In genomic region chr7:101094376-101094775, GRCh38 we compare ENCODE assay signal across 17 cellular contexts. TPM values are rescaled to one million over a fixed set of nuclear protein-coding genes. Genes with fewer than 3 reads are reported as not detected.
A peak's percentile ranks its signal among the peaks of the same experiment; 100 is the strongest.
DNase-seq lines count a peak whose midpoint lies in the region; ATAC-seq and TF ChIP-seq lines count a peak whose summit lies in the region.
"Had no signal": no experiment of that assay in that cellular context is flagged by ENCODE, and none has a peak within 500 bp of the region (broad histone marks: within the 10 kb centered on the region; RNA-seq: fewer than 3 reads in every experiment).

No MANE protein-coding gene starts in this region.

- H3K9me3 ChIP-seq in HUES48 (ENCODE audit: control insufficient read depth, insufficient read depth, low read length): no peaks in the 10 kb centered on the region
- H3K9me3 ChIP-seq in ascending aorta: no peaks in the 10 kb centered on the region
- no peaks in the 10 kb centered on the region for H3K9me3 ChIP-seq in tibial artery
- H3K9me3 ChIP-seq: BE2C, heart left ventricle, left lung, mucosa of descending colon, stomach had no signal

- ATAC-seq in left lobe of liver: peak; percentile 7

- intact Hi-C loops in ascending aorta (cut with DNase I) (loop anchor here (1.0 kb wide), 1 partner anchor 44 kb away; no protein-coding TSS in a partner anchor), tibial artery (cut with DNase I; ENCODE audit: low total_unique reads) (loop anchor here (2.0 kb wide), 1 partner anchor 44 kb away; no protein-coding TSS in a partner anchor)

- H3K9ac ChIP-seq in HUES48 (ENCODE audit: low read depth, low read length): no peak overlapping the region

- no peaks in the 10 kb centered on the region for H3K36me3 ChIP-seq in HUES48 (ENCODE audit: control insufficient read depth, insufficient read depth, low read length)
- peaks cover 14 to 22% of the 10 kb centered on the region in 2 donors for H3K36me3 ChIP-seq in ascending aorta
- peaks cover 3 to 28% (median 19%) of the 10 kb centered on the region in 3 donors for H3K36me3 ChIP-seq in tibial artery
- H3K36me3 ChIP-seq: BE2C had no signal

- H3K4me1 ChIP-seq in HUES48 (ENCODE audit: control insufficient read depth, insufficient read depth, low read length) (peaks cover 1% of the 10 kb centered on the region; the same call in 1 of the 2 replicates), ascending aorta (peaks cover 7 to 19% of the 10 kb centered on the region in 2 donors), tibial artery (peaks cover 0 to 33% (median 24%) of the 10 kb centered on the region in 4 donors)

- TF ChIP-seq CTCF in ascending aorta (IDR thresholded peaks at IDR 0.05) (no peak), tibial artery (IDR thresholded peaks at IDR 0.05) (no peak)

- H3K27ac ChIP-seq in HUES48 (ENCODE audit: low read depth, low read length): peak overlapping the region; percentile 27
- H3K27ac ChIP-seq in ascending aorta: peak overlapping the region; percentile 19 to 48
- peak overlapping the region; percentile 37 to 48 for H3K27ac ChIP-seq in tibial artery
- H3K27ac ChIP-seq: left lung, stomach had no signal

- H3K4me3 ChIP-seq in HUES48 (ENCODE audit: low read depth, low read length) (no peak overlapping the region), ascending aorta (no peak overlapping the region), tibial artery (no peak overlapping the region)
- H3K4me3 ChIP-seq: heart left ventricle, left lung, mucosa of descending colon, stomach had no signal

- DNase-seq in ascending aorta (ENCODE audit: low spot score in 2 of 2): no peak
- DNase-seq in left lobe of liver (ENCODE audit: low spot score): no peak
- no peak for DNase-seq in tibial artery
- no peak for DNase-seq in A172 (ENCODE audit: low spot score)
- no peak for DNase-seq in COLO668 (lab: John Stamatoyannopoulos, UW; ENCODE audit: unreplicated experiment)
- DNase-seq in inferior parietal cortex (ENCODE audit: extremely low spot score): no peak
- DNase-seq: COR-L47; effector memory CD4-positive, alpha-beta T cell; MM.1S; NCI-H2171; stimulated activated CD4-positive, alpha-beta T cell treated with anti-CD3 and anti-CD28 coated beads, Interleukin-4, amount 100 ng/mL, for 4 hours had no signal

- H3K27me3 ChIP-seq in HUES48 (ENCODE audit: control insufficient read depth, insufficient read depth, low read length) (no peaks in the 10 kb centered on the region), ascending aorta (no peaks in the 10 kb centered on the region), tibial artery (no peaks in the 10 kb centered on the region)
- H3K27me3 ChIP-seq: BE2C, heart left ventricle, left lung, stomach had no signal

RNA-seq across cellular contexts. Expression of gene TRIM56, which starts 9.1 kb away (rescaled TPM):
- total RNA-seq in ascending aorta (29.6 TPM), left lobe of liver (23.5 TPM)
- 9.4 and 13.4 TPM in 2 replicates for total RNA-seq in A172 (2014; rRNA removed; shearing (Covaris generic))

RNA-seq across cellular contexts. Expression of gene SERPINE1, which starts 32.5 kb away (rescaled TPM):
- 1,267 TPM for total RNA-seq in ascending aorta
- 27.5 TPM for total RNA-seq in left lobe of liver
- 463 and 480 TPM in 2 replicates for total RNA-seq in A172 (2014; rRNA removed; shearing (Covaris generic))

RNA-seq across cellular contexts. Expression of gene AP1S1, which starts 59.9 kb away (rescaled TPM):
- total RNA-seq in ascending aorta (77.4 TPM), left lobe of liver (26.8 TPM)
- 332 and 409 TPM in 2 replicates for total RNA-seq in A172 (2014; rRNA removed; shearing (Covaris generic))

Comparison
In these comparisons a context has a peak if more than half of its experiments do, and no peak if none do; other contexts are left out.
1. RNA of gene SERPINE1, which starts 32.5 kb away (total RNA-seq): 1,267 TPM in ascending aorta (single experiment) and 463 to 480 TPM in A172; 27.5 TPM in left lobe of liver (single experiment); every median in the first group is over 10 times any median in the second.
2. Peak in every context shown above with its lines, with median percentiles within 50 percentile points of each other: H3K27ac ChIP-seq.